ENCODE assay signal across 9 cellular contexts in the genomic region with DNA sequence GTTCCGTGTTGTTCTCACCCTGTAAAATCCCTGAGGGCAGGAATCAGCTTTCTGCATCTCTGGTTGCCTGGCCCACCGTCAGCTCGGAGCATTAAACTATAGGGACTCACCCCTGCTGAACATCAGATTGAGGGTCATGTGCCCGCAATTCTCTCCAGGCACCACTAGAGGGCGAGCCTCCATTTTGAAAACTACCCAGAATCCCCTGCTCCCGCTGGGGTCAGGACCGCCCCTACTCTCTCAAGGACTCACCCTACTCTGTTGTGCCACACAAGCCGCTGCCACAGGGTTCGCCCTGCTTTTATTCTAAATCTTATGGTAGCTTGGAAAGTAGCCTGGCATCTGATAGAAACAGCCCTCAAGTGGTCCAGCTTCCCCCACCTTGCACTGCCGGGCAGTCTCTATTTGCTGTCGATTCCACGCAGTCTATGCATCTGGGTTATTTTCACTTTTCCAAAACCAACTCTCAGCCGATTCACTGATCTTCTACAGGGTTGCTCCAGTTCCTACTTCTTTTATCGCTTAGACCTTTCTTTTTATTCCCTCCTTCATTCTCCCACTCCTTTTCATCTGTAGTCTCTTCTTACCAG.
DNase-seq lines count a peak whose midpoint lies in the region; ATAC-seq and TF ChIP-seq lines count a peak whose summit lies in the region.
"Had no signal": no experiment of that assay in that cellular context is flagged by ENCODE, and none has a peak within 500 bp of the region (broad histone marks: within the 10 kb centered on the region; RNA-seq: fewer than 3 reads in every experiment).

No MANE protein-coding gene starts in this region.

- H3K36me3 ChIP-seq in SJCRH30: no peaks in the 10 kb centered on the region
- H3K36me3 ChIP-seq: HAP-1 had no signal

- peak; percentile 57 for TF ChIP-seq CTCF in fibroblast of the aortic adventitia (IDR thresholded peaks at IDR 0.05; ENCODE audit: insufficient read depth, low read length)

- peak; percentile 47 for ATAC-seq in HG02970 (IDR thresholded peaks at IDR 0.05; ENCODE audit: low FRiP score, unreplicated experiment)

- H3K4me1 ChIP-seq in SJCRH30: no peaks in the 10 kb centered on the region
- H3K4me1 ChIP-seq: HAP-1 had no signal

- peak; percentile 6 to 8 for DNase-seq in stimulated activated CD4-positive, alpha-beta T cell treated with anti-CD3 and anti-CD28 coated beads, Interleukin-12 subunit alpha, Interleukin-12 subunit beta, amount 100 ng/mL, for 24 hours (ENCODE audit: low read depth in 2 of 2)
- no peak for DNase-seq in stimulated activated CD4-positive, alpha-beta T cell treated with anti-CD3 and anti-CD28 coated beads, Interleukin-4, amount 100 ng/mL, for 1 hour
- DNase-seq in SJCRH30: peak; percentile 75 to 92
- DNase-seq in fibroblast of the aortic adventitia (ENCODE audit: low read depth): no peak
- DNase-seq in stimulated activated CD8-positive, alpha-beta memory T cell treated with anti-CD3 and anti-CD28 coated beads, Interleukin-4, amount 100 ng/mL, for 48 hours: peak; percentile 55
- no peak for DNase-seq in dedifferentiated amniotic fluid mesenchymal stem cell (ENCODE audit: extremely low spot score)
- no peak for DNase-seq in NCI-H1436 (lab: John Stamatoyannopoulos, UW)

- H3K9me3 ChIP-seq in SJCRH30 (replicated peaks): no peaks in the 10 kb centered on the region
- H3K9me3 ChIP-seq: HAP-1 had no signal

- no peaks in the 10 kb centered on the region for H3K27me3 ChIP-seq in SJCRH30

- peak overlapping the region; percentile 49 for H3K4me3 ChIP-seq in SJCRH30
- no peak overlapping the region for H3K4me3 ChIP-seq in fibroblast of the aortic adventitia (ENCODE audit: low read depth, low read length)
- H3K4me3 ChIP-seq: HAP-1 had no signal

- no peak overlapping the region for H3K27ac ChIP-seq in SJCRH30

Comparison
In these comparisons a context has a peak if more than half of its experiments do, and no peak if none do; other contexts are left out.
1. DNase-seq: peak in stimulated activated CD4-positive, alpha-beta T cell treated with anti-CD3 and anti-CD28 coated beads, Interleukin-12 subunit alpha, Interleukin-12 subunit beta, amount 100 ng/mL, for 24 hours (2 of 2), SJCRH30 (2 of 2) and stimulated activated CD8-positive, alpha-beta memory T cell treated with anti-CD3 and anti-CD28 coated beads, Interleukin-4, amount 100 ng/mL, for 48 hours (single experiment); none in stimulated activated CD4-positive, alpha-beta T cell treated with anti-CD3 and anti-CD28 coated beads, Interleukin-4, amount 100 ng/mL, for 1 hour (single experiment), fibroblast of the aortic adventitia (single experiment), dedifferentiated amniotic fluid mesenchymal stem cell (single experiment) and NCI-H1436 (single experiment).